Comparison of ENCODE assay signal across 17 cellular contexts in the genomic region with DNA sequence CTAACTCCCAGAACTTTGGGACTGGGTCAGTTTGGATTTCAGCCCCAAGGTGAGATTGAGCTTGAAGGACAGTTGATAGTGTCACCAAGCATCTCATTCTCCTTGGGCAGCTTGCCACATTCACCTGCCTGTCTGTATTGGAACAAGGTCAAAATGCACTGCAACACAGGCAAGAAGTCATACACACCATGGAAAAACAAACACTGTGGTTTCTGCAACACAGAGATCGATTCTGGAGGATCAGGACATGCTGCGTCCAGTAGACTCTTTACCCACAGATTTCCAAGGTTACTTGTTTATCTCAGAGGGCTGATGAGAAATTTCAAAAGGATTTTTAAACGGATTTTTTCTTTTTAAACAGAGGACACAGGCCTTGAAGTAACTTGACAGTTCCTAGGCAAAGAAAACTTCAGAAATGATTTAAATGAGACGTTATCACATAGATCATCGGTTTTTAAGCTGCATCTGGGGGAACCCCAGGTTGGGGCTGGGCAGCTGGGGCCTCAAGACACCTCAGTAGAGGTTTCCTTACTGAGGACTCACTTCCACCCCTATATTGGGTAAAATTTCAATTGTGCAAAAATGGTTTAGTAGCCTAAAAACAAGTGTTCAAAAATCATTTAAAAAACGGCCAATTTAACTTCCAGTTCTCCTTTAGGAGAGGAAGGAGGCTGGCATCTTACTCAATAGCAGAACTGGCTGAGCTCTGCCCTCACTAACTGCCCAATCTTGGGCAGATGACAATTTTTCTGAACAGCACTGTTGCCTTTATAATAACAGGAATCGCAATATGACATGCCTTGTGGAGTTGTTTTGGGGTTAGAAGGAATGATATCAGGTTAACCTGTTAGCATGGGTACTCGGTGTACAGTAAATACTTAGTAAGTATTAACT.
DNase-seq lines count a peak whose midpoint lies in the region; ATAC-seq and TF ChIP-seq lines count a peak whose summit lies in the region.
"Had no signal": no experiment of that assay in that cellular context is flagged by ENCODE, and none has a peak within 500 bp of the region (broad histone marks: within the 10 kb centered on the region; RNA-seq: fewer than 3 reads in every experiment).

No MANE protein-coding gene starts in this region.

- no peak overlapping the region for H3K27ac ChIP-seq in osteoblast (ENCODE audit: low read depth, low read length)
- H3K27ac ChIP-seq: vagina had no signal

- H4K20me1 ChIP-seq in osteoblast (ENCODE audit: insufficient read depth, low read length): peaks cover 3% of the 10 kb centered on the region

- ATAC-seq in activated T-helper 17 cell treated with anti-CD3 and anti-CD28 coated beads, Interleukin-2, amount 50 U/mL, for 72 hours (replicated peaks): no peak
- no peak for ATAC-seq in GM18511 (IDR thresholded peaks at IDR 0.05; ENCODE audit: unreplicated experiment)

- H3K79me2 ChIP-seq in osteoblast (ENCODE audit: insufficient read depth, low read length): no peaks in the 10 kb centered on the region

- H3K27me3 ChIP-seq in osteoblast (ENCODE audit: insufficient read depth, low read length): no peaks in the 10 kb centered on the region
- H3K27me3 ChIP-seq: esophagus squamous epithelium, vagina had no signal

- peaks cover 20% of the 10 kb centered on the region for H3K36me3 Mint-ChIP-seq in activated T-helper 17 cell treated with anti-CD3 and anti-CD28 coated beads, Interleukin-2, amount 50 U/mL, for 72 hours (ENCODE audit: low read depth)

- no peak overlapping the region for H2AFZ ChIP-seq in osteoblast (ENCODE audit: low read length)

- H3K9me3 Mint-ChIP-seq in activated T-helper 17 cell treated with anti-CD3 and anti-CD28 coated beads, Interleukin-2, amount 50 U/mL, for 72 hours: no peaks in the 10 kb centered on the region
- H3K9me3 Mint-ChIP-seq: activated CD4-positive, alpha-beta memory T cell treated with anti-CD3 and anti-CD28 coated beads for 36 hours had no signal

- H3K4me3 ChIP-seq in osteoblast (ENCODE audit: insufficient read depth, low read length): no peak overlapping the region
- H3K4me3 ChIP-seq: esophagus squamous epithelium, vagina had no signal

- H3K36me3 ChIP-seq in osteoblast (ENCODE audit: insufficient read depth, low read length): no peaks in the 10 kb centered on the region
- H3K36me3 ChIP-seq: vagina had no signal

- peak overlapping the region; percentile 18 for H3K27ac Mint-ChIP-seq in activated T-helper 17 cell treated with anti-CD3 and anti-CD28 coated beads, Interleukin-2, amount 50 U/mL, for 72 hours
- H3K27ac Mint-ChIP-seq: activated CD4-positive, alpha-beta memory T cell treated with anti-CD3 and anti-CD28 coated beads for 36 hours had no signal

- DNase-seq in CD1c-positive myeloid dendritic cell (ENCODE audit: extremely low spot score) (peak; percentile 87), NCI-H2029 treated with DMSO at 0.1 percent for 48 hours (lab: John Stamatoyannopoulos, UW) (peak; percentile 62), mucosa of gallbladder (ENCODE audit: low spot score) (peak; percentile 67), LoVo (ENCODE audit: low spot score) (no peak), osteoblast (ENCODE audit: insufficient read length, low spot score, missing footprints) (no peak), GOT3 (lab: John Stamatoyannopoulos, UW) (no peak)
- DNase-seq: activated CD4-positive, alpha-beta memory T cell treated with anti-CD3 and anti-CD28 coated beads for 36 hours; EL; esophagus squamous epithelium; glutamatergic neuron; mesenchymal stem cell; NCI-H187 treated with DMSO at 0.1 percent for 48 hours; NCI-H524 treated with DMSO at 0.1 percent for 48 hours; stimulated activated CD4-positive, alpha-beta T cell treated with anti-CD3 and anti-CD28 coated beads, Interleukin-1b, Interleukin-23, amount 100 ng/mL, for 48 hours had no signal

- H3K4me3 Mint-ChIP-seq in activated T-helper 17 cell treated with anti-CD3 and anti-CD28 coated beads, Interleukin-2, amount 50 U/mL, for 72 hours: no peak overlapping the region
- H3K4me3 Mint-ChIP-seq: activated CD4-positive, alpha-beta memory T cell treated with anti-CD3 and anti-CD28 coated beads for 36 hours had no signal

- TF ChIP-seq CTCF in osteoblast (IDR thresholded peaks at IDR 0.05; ENCODE audit: extremely low read depth, low read depth, low read length): no peak

- no peak overlapping the region for H3K4me2 ChIP-seq in osteoblast (ENCODE audit: insufficient read depth, low read length)

- peaks cover 12% of the 10 kb centered on the region for H3K4me1 Mint-ChIP-seq in activated T-helper 17 cell treated with anti-CD3 and anti-CD28 coated beads, Interleukin-2, amount 50 U/mL, for 72 hours

- no peaks in the 10 kb centered on the region for H3K27me3 Mint-ChIP-seq in activated T-helper 17 cell treated with anti-CD3 and anti-CD28 coated beads, Interleukin-2, amount 50 U/mL, for 72 hours
- H3K27me3 Mint-ChIP-seq: activated CD4-positive, alpha-beta memory T cell treated with anti-CD3 and anti-CD28 coated beads for 36 hours had no signal

- no peaks in the 10 kb centered on the region for H3K9me3 ChIP-seq in osteoblast (ENCODE audit: low read depth, low read length)
- H3K9me3 ChIP-seq: esophagus squamous epithelium, vagina had no signal

- H3K4me1 ChIP-seq in osteoblast (ENCODE audit: insufficient read depth, low read length): peaks cover 12% of the 10 kb centered on the region
- H3K4me1 ChIP-seq: vagina had no signal

Comparison
In these comparisons a context has a peak if more than half of its experiments do, and no peak if none do; other contexts are left out.
1. DNase-seq: peak in CD1c-positive myeloid dendritic cell (single experiment), NCI-H2029 treated with DMSO at 0.1 percent for 48 hours (single experiment) and mucosa of gallbladder (single experiment); none in LoVo (single experiment), osteoblast (single experiment) and GOT3 (single experiment).